In the genomic region with DNA sequence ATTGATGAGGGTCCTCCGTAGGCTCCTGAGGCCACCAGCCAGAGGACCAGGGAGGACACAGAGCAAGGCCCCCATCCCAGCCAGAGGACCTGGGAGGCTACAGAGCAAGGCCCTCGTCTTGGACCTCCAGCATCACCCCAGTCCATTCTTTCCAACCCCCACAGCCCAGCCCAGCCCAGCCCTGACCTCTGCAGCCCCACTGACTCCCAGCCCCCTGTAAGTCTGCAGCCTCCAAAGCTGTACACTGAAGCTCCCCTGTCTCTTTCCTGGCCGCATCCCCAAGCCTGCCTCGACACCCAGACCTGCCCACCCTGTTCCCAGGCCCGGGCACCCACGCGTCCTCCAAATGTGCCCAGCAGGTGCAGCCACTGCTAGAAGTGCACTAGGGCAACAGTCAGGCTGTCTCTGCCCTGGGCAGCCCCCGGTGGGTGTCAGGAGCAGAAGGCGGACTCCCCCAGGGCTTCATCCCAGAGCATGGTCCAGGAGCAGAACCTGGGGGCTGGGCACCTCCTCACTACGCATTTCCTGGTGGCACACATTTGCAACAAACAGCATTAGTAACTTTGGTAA, we compare ENCODE assay signal across 9 cellular contexts. TPM values are rescaled to one million over a fixed set of nuclear protein-coding genes. Genes with fewer than 3 reads are reported as not detected.
DNase-seq lines count a peak whose midpoint lies in the region; ATAC-seq, FAIRE-seq and TF ChIP-seq lines count a peak whose summit lies in the region.
"Had no signal": no experiment of that assay in that cellular context is flagged by ENCODE, and none has a peak within 500 bp of the region (broad histone marks: within the 10 kb centered on the region; RNA-seq: fewer than 3 reads in every experiment).

No MANE protein-coding gene starts in this region.

- peaks cover 29% of the 10 kb centered on the region; the same call in 1 of the 2 replicates for H4K20me1 ChIP-seq in HepG2 (ENCODE audit: insufficient read depth, low read length)

- no peak for TF ChIP-seq POLR2A in HepG2 (IDR thresholded peaks at IDR 0.05; ENCODE audit: insufficient read depth in 1 of 2, low read depth in 2 of 2, low read length in 2 of 2)

- no peaks in the 10 kb centered on the region for H3K36me3 ChIP-seq in HepG2 (replicated peaks in 1 of 2; ENCODE audit: control insufficient read depth in 1 of 2, insufficient read depth in 2 of 2, low read length in 2 of 2)

- peaks cover 48% of the 10 kb centered on the region for H3K79me2 ChIP-seq in HepG2 (ENCODE audit: insufficient read depth, low read length)

- peaks cover 12% of the 10 kb centered on the region for H3K4me1 Mint-ChIP-seq in activated CD4-positive, alpha-beta T cell treated with anti-CD3 and anti-CD28 coated beads, Interleukin-2, amount 10 ng/mL, durations not matched to agents 24 days and 14 days

- H3K4me2 ChIP-seq in HepG2 (ENCODE audit: low read depth, low read length), result peak overlapping the region; percentile 91

- no peak; the same call in 2 of the 3 replicates for ATAC-seq in HepG2

- no peaks in the 10 kb centered on the region for H3K9me3 Mint-ChIP-seq in activated CD4-positive, alpha-beta T cell treated with anti-CD3 and anti-CD28 coated beads, Interleukin-2, amount 10 ng/mL, durations not matched to agents 24 days and 14 days

- intact Hi-C loops in activated CD4-positive, alpha-beta T cell treated with anti-CD3 and anti-CD28 coated beads, Interleukin-2, amount 10 ng/mL, durations not matched to agents 24 days and 14 days (cut with micrococcal nuclease), result no loop called here
- intact Hi-C loops in HepG2 (cut with micrococcal nuclease; ENCODE audit: unreplicated experiment), result loop anchor here (1.0 kb wide), 1 partner anchor 25 kb away; no protein-coding TSS in a partner anchor

- FAIRE-seq in HepG2 (lab: Jason Lieb, UNC), result no peak

- no peak for TF ChIP-seq CTCF in astrocyte of the cerebellum (IDR thresholded peaks at IDR 0.05; ENCODE audit: low read depth, low read length, missing control alignments)
- no peak for TF ChIP-seq CTCF in HepG2 (CRISPR knock-in tag; IDR thresholded peaks at IDR 0.05)

- H3K4me1 ChIP-seq in HepG2 (ENCODE audit: insufficient read depth, low read length), result peaks cover 51% of the 10 kb centered on the region

- no peak for DNase-seq in activated CD4-positive, alpha-beta T cell treated with anti-CD3 and anti-CD28 coated beads, Interleukin-2, amount 10 ng/mL, durations not matched to agents 24 days and 14 days
- DNase-seq in activated CD4-positive, alpha-beta T cell treated with anti-CD3 and anti-CD28 coated beads for 1 hour, result no peak
- no peak for DNase-seq in astrocyte of the cerebellum (ENCODE audit: low read depth)
- DNase-seq in HepG2 (ENCODE audit: low spot score), result no peak
- DNase-seq in hypothalamus (lab: John Stamatoyannopoulos, UW), result no peak
- DNase-seq in DMS153 (lab: John Stamatoyannopoulos, UW), result no peak
- DNase-seq in AG08396 (ENCODE audit: low spot score), result no peak
- DNase-seq: NCI-H1092 had no signal

- no peaks in the 10 kb centered on the region for H3K27me3 ChIP-seq in HepG2 (ENCODE audit: control insufficient read depth in 1 of 2, insufficient read depth in 2 of 2, low read length in 2 of 2)

- H3K27me3 Mint-ChIP-seq in activated CD4-positive, alpha-beta T cell treated with anti-CD3 and anti-CD28 coated beads, Interleukin-2, amount 10 ng/mL, durations not matched to agents 24 days and 14 days, result peaks cover 1% of the 10 kb centered on the region

- peak overlapping the region; percentile 81 for H3K4me3 Mint-ChIP-seq in activated CD4-positive, alpha-beta T cell treated with anti-CD3 and anti-CD28 coated beads, Interleukin-2, amount 10 ng/mL, durations not matched to agents 24 days and 14 days

- POLR2A ChIA-PET in HepG2 (lab: Yijun Ruan, JAX), result interaction anchor here (0.8 to 2.7 kb wide), 12 partner anchors 12 to 85 kb away, joined by 3 to 38 read pairs (median 6); a partner anchor contains a TSS

- CTCF ChIA-PET in HepG2 (lab: Yijun Ruan, JAX; ENCODE audit: low intra/inter-chr PET ratio, low total read pairs), result no interaction called here

- no peaks in the 10 kb centered on the region for H3K36me3 Mint-ChIP-seq in activated CD4-positive, alpha-beta T cell treated with anti-CD3 and anti-CD28 coated beads, Interleukin-2, amount 10 ng/mL, durations not matched to agents 24 days and 14 days (ENCODE audit: low read depth)

- peak overlapping the region; percentile 91 for H3K9ac ChIP-seq in HepG2 (ENCODE audit: insufficient read depth, low read depth, low read length)

- H2AFZ ChIP-seq in HepG2 (ENCODE audit: low read length), result no peak overlapping the region

- H3K9me3 ChIP-seq in HepG2 (ENCODE audit: low read length), result no peaks in the 10 kb centered on the region

- WGBS in HepG2 (ENCODE audit: low lambda C conversion rate), result 69% methylated on average over 9 of the region's 10 CpGs

- no peak for TF ChIP-seq RAD21 in HepG2 (CRISPR knock-in tag; IDR thresholded peaks at IDR 0.05)

- in situ Hi-C loops in astrocyte of the cerebellum (cut with HindIII; ENCODE audit: low sequenced_read_pairs), result no loop called here
- in situ Hi-C loops in HepG2 (cut with HindIII; ENCODE audit: extremely low pct_ligation_motif_present, low pct_unique_long_range_greater_than_20kb), result no loop called here

- peak overlapping the region; percentile 82 for H3K27ac ChIP-seq in HepG2 (ENCODE audit: extremely low read length, insufficient read depth, low read length)
- H3K27ac ChIP-seq in temporal lobe (ENCODE audit: low read depth, low read length), result peak overlapping the region; percentile 27

- peak overlapping the region; percentile 51 for H3K27ac Mint-ChIP-seq in activated CD4-positive, alpha-beta T cell treated with anti-CD3 and anti-CD28 coated beads, Interleukin-2, amount 10 ng/mL, durations not matched to agents 24 days and 14 days

- TF ChIP-seq EP300 in HepG2 (IDR thresholded peaks at IDR 0.05; ENCODE audit: low read depth in 2 of 2, low read length in 2 of 2) (no peak), HepG2 (CRISPR knock-in tag; IDR thresholded peaks at IDR 0.05; ENCODE audit: borderline replicate concordance) (no peak)

- no TSS peak for BruUV-seq in HepG2 (replicated peaks; lab: Mats Ljungman, UMichigan)

- peak overlapping the region; percentile 66 for H3K4me3 ChIP-seq in astrocyte of the cerebellum (ENCODE audit: low read depth, low read length)
- peak overlapping the region; percentile 79 to 89 (median 85) for H3K4me3 ChIP-seq in HepG2 (replicated peaks in 1 of 3; ENCODE audit: insufficient read depth in 1 of 3, low read depth in 2 of 3, low read length in 3 of 3)

RNA-seq across cellular contexts. Expression of a gene that starts 2.1 kb away (rescaled TPM):
- 63.2 and 65.9 TPM in 2 replicates for total RNA-seq in activated CD4-positive, alpha-beta T cell treated with anti-CD3 and anti-CD28 coated beads, Interleukin-2, amount 10 ng/mL, durations not matched to agents 24 days and 14 days
- total RNA-seq in HepG2 (2016; rRNA removed; fragmentation: Illumina TruSeq; extraction: Trizol) (42.8 and 60.4 TPM in 2 replicates), temporal lobe (43.3 TPM)
- total RNA-seq in HepG2 (2016; cell fraction: cytosol; rRNA removed; fragmentation: Illumina TruSeq; extraction: Trizol; ENCODE audit: low read depth), result 36.3 and 41.3 TPM in 2 replicates
- total RNA-seq in HepG2 (2016; cell fraction: insoluble cytoplasmic fraction; rRNA removed; fragmentation: Illumina TruSeq; extraction: Trizol), result 36.7 and 61.0 TPM in 2 replicates
- 84.2 and 90.2 TPM in 2 replicates for total RNA-seq in HepG2 (2016; cell fraction: membrane; rRNA removed; fragmentation: Illumina TruSeq; extraction: Trizol)
- 38.1 and 46.4 TPM in 2 replicates for total RNA-seq in HepG2 (2016; cell fraction: nucleus; rRNA removed; fragmentation: Illumina TruSeq; extraction: Trizol)
- polyA plus RNA-seq in HepG2 (2011; rRNA removed), result 30.8 and 49.5 TPM in 2 replicates
- polyA plus RNA-seq in HepG2 (2011; cell fraction: cytosol; rRNA removed), result 25.9 and 50.1 TPM in 2 replicates
- 153 and 204 TPM in 2 replicates for polyA plus RNA-seq in HepG2 (2011; cell fraction: nucleus; rRNA removed)
- 29.7 and 38.8 TPM in 2 replicates for polyA plus RNA-seq in HepG2 (2012)
- polyA plus RNA-seq in HepG2 (2016; cell fraction: cytosol; fragmentation: Illumina TruSeq; extraction: Trizol; ENCODE audit: low read depth), result 26.3 and 31.1 TPM in 2 replicates
- polyA plus RNA-seq in HepG2 (2016; cell fraction: insoluble cytoplasmic fraction; fragmentation: Illumina TruSeq; extraction: Trizol; ENCODE audit: low read depth), result 34.3 and 36.1 TPM in 2 replicates
- polyA plus RNA-seq in HepG2 (2016; cell fraction: membrane; fragmentation: Illumina TruSeq; extraction: Trizol; ENCODE audit: low read depth), result 54.8 and 63.5 TPM in 2 replicates
- polyA plus RNA-seq in HepG2 (2016; cell fraction: nucleus; fragmentation: Illumina TruSeq; extraction: Trizol; ENCODE audit: insufficient read depth, low read depth), result 84.5 and 84.8 TPM in 2 replicates
- 41.6 and 83.7 TPM in 2 replicates for polyA minus RNA-seq in HepG2 (2011; rRNA and poly(A)+ RNA removed; ENCODE audit: low replicate concordance)
- polyA minus RNA-seq in HepG2 (2011; cell fraction: cytosol; rRNA and poly(A)+ RNA removed), result 26.2 and 33.4 TPM in 2 replicates
- 27.6 and 29.8 TPM in 2 replicates for polyA minus RNA-seq in HepG2 (2011; cell fraction: nucleus; rRNA and poly(A)+ RNA removed)

RNA-seq across cellular contexts. Expression of a gene that starts 11.2 kb away (rescaled TPM):
- total RNA-seq in activated CD4-positive, alpha-beta T cell treated with anti-CD3 and anti-CD28 coated beads, Interleukin-2, amount 10 ng/mL, durations not matched to agents 24 days and 14 days, result 0.24 and 0.75 TPM in 2 replicates
- total RNA-seq in HepG2 (2016; rRNA removed; fragmentation: Illumina TruSeq; extraction: Trizol) (5.4 and 19.8 TPM in 2 replicates), temporal lobe (11.3 TPM)
- 4.4 and 6.1 TPM in 2 replicates for total RNA-seq in HepG2 (2016; cell fraction: cytosol; rRNA removed; fragmentation: Illumina TruSeq; extraction: Trizol; ENCODE audit: low read depth)
- 5.2 and 18.5 TPM in 2 replicates for total RNA-seq in HepG2 (2016; cell fraction: insoluble cytoplasmic fraction; rRNA removed; fragmentation: Illumina TruSeq; extraction: Trizol)
- 9.0 and 10.5 TPM in 2 replicates for total RNA-seq in HepG2 (2016; cell fraction: membrane; rRNA removed; fragmentation: Illumina TruSeq; extraction: Trizol)
- total RNA-seq in HepG2 (2016; cell fraction: nucleus; rRNA removed; fragmentation: Illumina TruSeq; extraction: Trizol), result 15.6 and 22.5 TPM in 2 replicates
- polyA plus RNA-seq in HepG2 (2011; rRNA removed), result 44.8 and 71.0 TPM in 2 replicates
- 35.7 and 49.1 TPM in 2 replicates for polyA plus RNA-seq in HepG2 (2011; cell fraction: cytosol; rRNA removed)
- 279 and 296 TPM in 2 replicates for polyA plus RNA-seq in HepG2 (2011; cell fraction: nucleus; rRNA removed)
- 22.6 and 42.3 TPM in 2 replicates for polyA plus RNA-seq in HepG2 (2012)
- 4.9 and 5.3 TPM in 2 replicates for polyA plus RNA-seq in HepG2 (2016; cell fraction: cytosol; fragmentation: Illumina TruSeq; extraction: Trizol; ENCODE audit: low read depth)
- 6.0 and 9.7 TPM in 2 replicates for polyA plus RNA-seq in HepG2 (2016; cell fraction: insoluble cytoplasmic fraction; fragmentation: Illumina TruSeq; extraction: Trizol; ENCODE audit: low read depth)
- polyA plus RNA-seq in HepG2 (2016; cell fraction: membrane; fragmentation: Illumina TruSeq; extraction: Trizol; ENCODE audit: low read depth), result 10.7 and 11.1 TPM in 2 replicates
- 56.0 and 64.0 TPM in 2 replicates for polyA plus RNA-seq in HepG2 (2016; cell fraction: nucleus; fragmentation: Illumina TruSeq; extraction: Trizol; ENCODE audit: insufficient read depth, low read depth)
- polyA minus RNA-seq in HepG2 (2011; rRNA and poly(A)+ RNA removed; ENCODE audit: low replicate concordance), result 0.26 and 46.5 TPM in 2 replicates
- polyA minus RNA-seq in HepG2 (2011; cell fraction: cytosol; rRNA and poly(A)+ RNA removed), result 16.7 and 21.9 TPM in 2 replicates
- 11.8 and 16.9 TPM in 2 replicates for polyA minus RNA-seq in HepG2 (2011; cell fraction: nucleus; rRNA and poly(A)+ RNA removed)

RNA-seq across cellular contexts. Expression of a gene that starts 16.0 kb away (rescaled TPM):
- total RNA-seq in activated CD4-positive, alpha-beta T cell treated with anti-CD3 and anti-CD28 coated beads, Interleukin-2, amount 10 ng/mL, durations not matched to agents 24 days and 14 days, result 0.28 and 0.38 TPM in 2 replicates
- total RNA-seq in HepG2 (2016; rRNA removed; fragmentation: Illumina TruSeq; extraction: Trizol) (0.15 TPM in 1 of 2 replicates, not detected in the other), temporal lobe (0.49 TPM)
- not detected in 2 replicates for total RNA-seq in HepG2 (2016; cell fraction: cytosol; rRNA removed; fragmentation: Illumina TruSeq; extraction: Trizol; ENCODE audit: low read depth)
- 0.13 TPM in 1 of 2 replicates, not detected in the other for total RNA-seq in HepG2 (2016; cell fraction: insoluble cytoplasmic fraction; rRNA removed; fragmentation: Illumina TruSeq; extraction: Trizol)
- total RNA-seq in HepG2 (2016; cell fraction: membrane; rRNA removed; fragmentation: Illumina TruSeq; extraction: Trizol), result not detected in 2 replicates
- total RNA-seq in HepG2 (2016; cell fraction: nucleus; rRNA removed; fragmentation: Illumina TruSeq; extraction: Trizol), result 0.12 and 0.25 TPM in 2 replicates
- polyA plus RNA-seq in HepG2 (2011; rRNA removed), result 0.13 and 0.20 TPM in 2 replicates
- polyA plus RNA-seq in HepG2 (2011; cell fraction: cytosol; rRNA removed), result 0.13 and 0.21 TPM in 2 replicates
- polyA plus RNA-seq in HepG2 (2011; cell fraction: nucleus; rRNA removed), result 1.5 and 2.4 TPM in 2 replicates
- 0.17 TPM in 2 replicates for polyA plus RNA-seq in HepG2 (2012)
- polyA plus RNA-seq in HepG2 (2016; cell fraction: cytosol; fragmentation: Illumina TruSeq; extraction: Trizol; ENCODE audit: low read depth), result not detected in 2 replicates
- not detected in 2 replicates for polyA plus RNA-seq in HepG2 (2016; cell fraction: insoluble cytoplasmic fraction; fragmentation: Illumina TruSeq; extraction: Trizol; ENCODE audit: low read depth)
- 0.07 TPM in 1 of 2 replicates, not detected in the other for polyA plus RNA-seq in HepG2 (2016; cell fraction: membrane; fragmentation: Illumina TruSeq; extraction: Trizol; ENCODE audit: low read depth)
- polyA plus RNA-seq in HepG2 (2016; cell fraction: nucleus; fragmentation: Illumina TruSeq; extraction: Trizol; ENCODE audit: insufficient read depth, low read depth), result 0.25 and 0.30 TPM in 2 replicates
- polyA minus RNA-seq in HepG2 (2011; rRNA and poly(A)+ RNA removed; ENCODE audit: low replicate concordance), result 1.2 TPM in 2 replicates
- 0.20 and 0.26 TPM in 2 replicates for polyA minus RNA-seq in HepG2 (2011; cell fraction: cytosol; rRNA and poly(A)+ RNA removed)
- 0.64 and 0.75 TPM in 2 replicates for polyA minus RNA-seq in HepG2 (2011; cell fraction: nucleus; rRNA and poly(A)+ RNA removed)

RNA-seq across cellular contexts. Expression of a gene that starts 22.5 kb away (rescaled TPM):
- 11.5 and 12.3 TPM in 2 replicates for total RNA-seq in activated CD4-positive, alpha-beta T cell treated with anti-CD3 and anti-CD28 coated beads, Interleukin-2, amount 10 ng/mL, durations not matched to agents 24 days and 14 days
- total RNA-seq in HepG2 (2016; rRNA removed; fragmentation: Illumina TruSeq; extraction: Trizol) (7.2 and 9.3 TPM in 2 replicates), temporal lobe (10.6 TPM)
- total RNA-seq in HepG2 (2016; cell fraction: cytosol; rRNA removed; fragmentation: Illumina TruSeq; extraction: Trizol; ENCODE audit: low read depth), result 6.9 and 8.7 TPM in 2 replicates
- 6.2 and 9.8 TPM in 2 replicates for total RNA-seq in HepG2 (2016; cell fraction: insoluble cytoplasmic fraction; rRNA removed; fragmentation: Illumina TruSeq; extraction: Trizol)
- total RNA-seq in HepG2 (2016; cell fraction: membrane; rRNA removed; fragmentation: Illumina TruSeq; extraction: Trizol), result 15.1 and 19.3 TPM in 2 replicates
- 7.2 and 8.0 TPM in 2 replicates for total RNA-seq in HepG2 (2016; cell fraction: nucleus; rRNA removed; fragmentation: Illumina TruSeq; extraction: Trizol)
- 5.5 and 8.0 TPM in 2 replicates for polyA plus RNA-seq in HepG2 (2011; rRNA removed)
- polyA plus RNA-seq in HepG2 (2011; cell fraction: cytosol; rRNA removed), result 7.7 and 13.2 TPM in 2 replicates
- polyA plus RNA-seq in HepG2 (2011; cell fraction: nucleus; rRNA removed), result 11.5 and 12.6 TPM in 2 replicates
- 7.1 and 9.6 TPM in 2 replicates for polyA plus RNA-seq in HepG2 (2012)
- polyA plus RNA-seq in HepG2 (2016; cell fraction: cytosol; fragmentation: Illumina TruSeq; extraction: Trizol; ENCODE audit: low read depth), result 12.5 and 15.0 TPM in 2 replicates
- 13.9 and 15.2 TPM in 2 replicates for polyA plus RNA-seq in HepG2 (2016; cell fraction: insoluble cytoplasmic fraction; fragmentation: Illumina TruSeq; extraction: Trizol; ENCODE audit: low read depth)
- 23.5 and 26.0 TPM in 2 replicates for polyA plus RNA-seq in HepG2 (2016; cell fraction: membrane; fragmentation: Illumina TruSeq; extraction: Trizol; ENCODE audit: low read depth)
- 16.7 and 16.9 TPM in 2 replicates for polyA plus RNA-seq in HepG2 (2016; cell fraction: nucleus; fragmentation: Illumina TruSeq; extraction: Trizol; ENCODE audit: insufficient read depth, low read depth)
- polyA minus RNA-seq in HepG2 (2011; rRNA and poly(A)+ RNA removed; ENCODE audit: low replicate concordance), result 9.3 and 18.2 TPM in 2 replicates
- polyA minus RNA-seq in HepG2 (2011; cell fraction: cytosol; rRNA and poly(A)+ RNA removed), result 13.4 and 15.4 TPM in 2 replicates
- 9.8 and 11.6 TPM in 2 replicates for polyA minus RNA-seq in HepG2 (2011; cell fraction: nucleus; rRNA and poly(A)+ RNA removed)

RNA-seq across cellular contexts. Expression of a gene that starts 22.7 kb away (rescaled TPM):
- 145 TPM in 2 replicates for total RNA-seq in activated CD4-positive, alpha-beta T cell treated with anti-CD3 and anti-CD28 coated beads, Interleukin-2, amount 10 ng/mL, durations not matched to agents 24 days and 14 days
- 46.4 and 52.8 TPM in 2 replicates for total RNA-seq in HepG2 (2016; rRNA removed; fragmentation: Illumina TruSeq; extraction: Trizol)
- 23.1 and 23.4 TPM in 2 replicates for total RNA-seq in HepG2 (2016; cell fraction: cytosol; rRNA removed; fragmentation: Illumina TruSeq; extraction: Trizol; ENCODE audit: low read depth)
- 37.6 and 53.6 TPM in 2 replicates for total RNA-seq in HepG2 (2016; cell fraction: insoluble cytoplasmic fraction; rRNA removed; fragmentation: Illumina TruSeq; extraction: Trizol)
- total RNA-seq in HepG2 (2016; cell fraction: membrane; rRNA removed; fragmentation: Illumina TruSeq; extraction: Trizol), result 22.1 and 22.9 TPM in 2 replicates
- total RNA-seq in HepG2 (2016; cell fraction: nucleus; rRNA removed; fragmentation: Illumina TruSeq; extraction: Trizol), result 43.7 and 54.4 TPM in 2 replicates
- 94.8 and 104 TPM in 2 replicates for polyA plus RNA-seq in HepG2 (2011; rRNA removed)
- polyA plus RNA-seq in HepG2 (2011; cell fraction: cytosol; rRNA removed), result 80.0 and 107 TPM in 2 replicates
- 412 and 553 TPM in 2 replicates for polyA plus RNA-seq in HepG2 (2011; cell fraction: nucleus; rRNA removed)
- polyA plus RNA-seq in HepG2 (2012), result 69.0 and 86.1 TPM in 2 replicates
- polyA plus RNA-seq in HepG2 (2016; cell fraction: cytosol; fragmentation: Illumina TruSeq; extraction: Trizol; ENCODE audit: low read depth), result 11.0 and 11.1 TPM in 2 replicates
- 38.3 and 53.4 TPM in 2 replicates for polyA plus RNA-seq in HepG2 (2016; cell fraction: insoluble cytoplasmic fraction; fragmentation: Illumina TruSeq; extraction: Trizol; ENCODE audit: low read depth)
- polyA plus RNA-seq in HepG2 (2016; cell fraction: membrane; fragmentation: Illumina TruSeq; extraction: Trizol; ENCODE audit: low read depth), result 14.8 and 15.0 TPM in 2 replicates
- polyA plus RNA-seq in HepG2 (2016; cell fraction: nucleus; fragmentation: Illumina TruSeq; extraction: Trizol; ENCODE audit: insufficient read depth, low read depth), result 173 and 181 TPM in 2 replicates
- 120 and 176 TPM in 2 replicates for polyA minus RNA-seq in HepG2 (2011; rRNA and poly(A)+ RNA removed; ENCODE audit: low replicate concordance)
- 37.5 and 38.1 TPM in 2 replicates for polyA minus RNA-seq in HepG2 (2011; cell fraction: cytosol; rRNA and poly(A)+ RNA removed)
- 64.4 and 69.0 TPM in 2 replicates for polyA minus RNA-seq in HepG2 (2011; cell fraction: nucleus; rRNA and poly(A)+ RNA removed)
- 38.4 TPM for total RNA-seq in temporal lobe
